8 cellular contexts compared by ENCODE assay signal in the genomic region with DNA sequence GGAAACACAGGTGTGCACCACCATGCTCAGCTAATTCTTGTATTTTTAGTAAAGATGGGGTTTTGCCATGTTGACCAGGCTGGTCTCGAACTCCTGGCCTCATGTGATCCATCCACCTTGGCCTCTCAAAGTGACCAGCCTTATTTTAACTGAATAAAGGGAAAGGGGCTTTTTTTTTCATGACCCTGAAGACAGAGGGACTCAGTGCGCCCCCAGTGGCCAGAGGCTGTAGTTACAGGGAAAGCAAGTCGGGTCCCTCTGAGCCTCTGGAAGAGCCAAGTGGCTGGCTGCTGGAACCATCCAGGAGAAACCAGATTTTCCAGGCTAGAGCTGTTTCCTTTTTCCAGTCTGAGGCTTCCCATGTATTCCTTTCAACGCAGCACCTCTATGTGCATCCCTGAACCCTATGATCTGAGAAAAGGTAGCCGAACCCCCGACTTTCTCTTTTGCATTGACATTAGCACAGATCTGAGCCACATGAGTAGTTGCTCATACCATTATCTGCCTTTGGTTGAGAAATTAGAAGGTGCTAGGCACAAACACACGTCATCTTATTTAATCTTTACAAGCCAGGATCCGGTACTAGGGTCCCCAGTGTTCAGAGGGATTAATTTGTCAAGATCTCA.
DNase-seq lines count a peak whose midpoint lies in the region; ATAC-seq and TF ChIP-seq lines count a peak whose summit lies in the region.

No MANE protein-coding gene starts in this region.

- ATAC-seq in gastroesophageal sphincter (no peak), HG03175 (IDR thresholded peaks at IDR 0.05; ENCODE audit: unreplicated experiment) (no peak), HG03565 (IDR thresholded peaks at IDR 0.05; ENCODE audit: unreplicated experiment) (no peak)

- TF ChIP-seq CTCF in gastroesophageal sphincter (IDR thresholded peaks at IDR 0.05): peak; percentile 59 to 73 (median 64)

- no peak for TF ChIP-seq POLR2A in gastroesophageal sphincter (IDR thresholded peaks at IDR 0.05)

- TF ChIP-seq EP300 in gastroesophageal sphincter (IDR thresholded peaks at IDR 0.05): no peak

- no peaks in the 10 kb centered on the region for H3K36me3 ChIP-seq in gastroesophageal sphincter
- H3K36me3 ChIP-seq in rectal smooth muscle tissue (ENCODE audit: control insufficient read depth, insufficient read depth, low read length): no peaks in the 10 kb centered on the region

- no peaks in the 10 kb centered on the region for H3K9me3 ChIP-seq in gastroesophageal sphincter

- H3K27ac ChIP-seq in gastroesophageal sphincter (peak overlapping the region in 3 of 4 donors; percentile 55 to 74 (median 68)), rectal smooth muscle tissue (ENCODE audit: low read depth, low read length) (peak overlapping the region; percentile 80)

- DNase-seq in NCI-H510A treated with DMSO at 0.1 percent for 48 hours (lab: John Stamatoyannopoulos, UW): peak; percentile 44
- DNase-seq in NCI-H510A (lab: John Stamatoyannopoulos, UW): no peak
- DNase-seq in MV-4-11 (lab: John Stamatoyannopoulos, UW): peak; percentile 19
- peak; percentile 36 for DNase-seq in activated CD8-positive, alpha-beta memory T cell treated with anti-CD3 and anti-CD28 coated beads, Interleukin-2, amount 50 U/mL, for 4 hours

- H3K9ac ChIP-seq in rectal smooth muscle tissue (ENCODE audit: low read length): no peak overlapping the region

- peaks cover 4 to 61% (median 18%) of the 10 kb centered on the region in 3 donors for H3K4me1 ChIP-seq in gastroesophageal sphincter
- peaks cover 34% of the 10 kb centered on the region for H3K4me1 ChIP-seq in rectal smooth muscle tissue (ENCODE audit: control insufficient read depth, insufficient read depth, low read length)

- WGBS in gastroesophageal sphincter (ENCODE audit: low coverage in 1 of 2), 2 donors: 63 to 66% methylated on average over 4 to 7 of the region's 8 CpGs

- H3K4me3 ChIP-seq in gastroesophageal sphincter: no peak overlapping the region
- no peak overlapping the region for H3K4me3 ChIP-seq in rectal smooth muscle tissue (ENCODE audit: low read length)

- no peaks in the 10 kb centered on the region for H3K27me3 ChIP-seq in gastroesophageal sphincter
- no peaks in the 10 kb centered on the region for H3K27me3 ChIP-seq in rectal smooth muscle tissue (ENCODE audit: control insufficient read depth, insufficient read depth, low read length)
